In the genomic region with DNA sequence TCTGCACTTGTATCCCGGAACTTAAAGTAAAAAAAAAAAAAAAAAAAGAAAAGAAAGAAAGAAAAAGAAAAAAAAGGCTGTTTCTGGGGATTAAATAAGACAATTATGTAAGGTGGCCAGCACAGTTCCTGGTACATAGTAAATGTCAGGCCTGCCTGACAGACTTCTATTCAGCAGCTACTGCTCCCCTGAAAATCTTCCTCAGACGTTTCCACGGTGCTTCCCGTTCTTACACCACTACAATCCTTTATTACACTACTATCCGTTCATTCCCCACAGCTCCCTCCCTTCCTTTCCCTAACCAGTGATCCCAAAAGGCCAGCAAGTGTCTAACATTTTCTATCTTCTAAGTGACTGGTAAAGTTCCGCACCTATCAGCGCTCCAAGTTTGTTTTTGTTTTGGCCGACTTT, we compare ENCODE assay signal across 8 cellular contexts. TPM values are rescaled to one million over a fixed set of nuclear protein-coding genes. Genes with fewer than 3 reads are reported as not detected.
DNase-seq lines count a peak whose midpoint lies in the region; ATAC-seq and TF ChIP-seq lines count a peak whose summit lies in the region.

No MANE protein-coding gene starts in this region.

- no peaks in the 10 kb centered on the region for H3K9me3 ChIP-seq in CD4-positive, alpha-beta memory T cell (ENCODE audit: control insufficient read depth in 1 of 2, low read length in 2 of 2)
- H3K9me3 ChIP-seq in right lobe of liver (no peaks in the 10 kb centered on the region), thymus (ENCODE audit: control insufficient read depth) (no peaks in the 10 kb centered on the region)

- ATAC-seq in HG03342 (IDR thresholded peaks at IDR 0.05; ENCODE audit: unreplicated experiment): peak; percentile 3
- ATAC-seq in right lobe of liver: peak in 1 of 4 donors; percentile 23
- no peak for ATAC-seq in GM21717 (IDR thresholded peaks at IDR 0.05; ENCODE audit: unreplicated experiment)

- DNase-seq in CD4-positive, alpha-beta memory T cell: no peak
- DNase-seq in astrocyte of the spinal cord (ENCODE audit: low read depth, low spot score): no peak
- no peak for DNase-seq in right lobe of liver
- DNase-seq in NCI-H1105 treated with DMSO at 0.1 percent for 48 hours (lab: John Stamatoyannopoulos, UW): no peak
- no peak for DNase-seq in AG20443 (ENCODE audit: low spot score)

- H3K9me3 Mint-ChIP-seq in CD4-positive, alpha-beta memory T cell: no peaks in the 10 kb centered on the region

- POLR2A ChIA-PET in CD4-positive, alpha-beta memory T cell (lab: Charles Lee; ENCODE audit: partially characterized antibody): interaction anchor here (0.6 to 2.3 kb wide), 15 partner anchors 12 to 351 kb away, joined by 3 to 9 read pairs (median 5); partner anchors contain the start of genes CYSLTR2, ITM2B, MED4 and RCBTB2

- H3K27ac ChIP-seq in CD4-positive, alpha-beta memory T cell (ENCODE audit: low read depth, low read length): peak overlapping the region; percentile 96
- H3K27ac ChIP-seq in right lobe of liver (peak overlapping the region; percentile 97 to 99 (median 99)), thymus (ENCODE audit: low read depth) (peak overlapping the region; percentile 98)

- no peaks in the 10 kb centered on the region for H3K27me3 ChIP-seq in CD4-positive, alpha-beta memory T cell (ENCODE audit: insufficient read depth, low read length)
- H3K27me3 ChIP-seq in right lobe of liver (no peaks in the 10 kb centered on the region), thymus (ENCODE audit: control insufficient read depth, insufficient read depth) (no peaks in the 10 kb centered on the region)

- intact Hi-C loops in CD4-positive, alpha-beta memory T cell (cut with micrococcal nuclease): loop anchor here (1.0 to 5.0 kb wide), 4 partner anchors 36 to 1489 kb away; partner anchors contain the start of genes ITM2B and KPNA3
- intact Hi-C loops in right lobe of liver (cut with DNase I): no loop called here

- H3K36me3 ChIP-seq in CD4-positive, alpha-beta memory T cell (ENCODE audit: insufficient read depth, low read length): no peaks in the 10 kb centered on the region
- H3K36me3 ChIP-seq in right lobe of liver (peaks cover 0 to 1% (median 0%) of the 10 kb centered on the region in 4 donors), thymus (ENCODE audit: control insufficient read depth, insufficient read depth) (no peaks in the 10 kb centered on the region)

- in situ Hi-C loops in astrocyte of the spinal cord (cut with HindIII; ENCODE audit: low sequenced_read_pairs): no loop called here

- H3K4me3 ChIP-seq in CD4-positive, alpha-beta memory T cell (ENCODE audit: low read length in 2 of 2): peak overlapping the region; percentile 63 to 94
- H3K4me3 ChIP-seq in astrocyte of the spinal cord (ENCODE audit: low read depth, low read length) (peak overlapping the region; percentile 61), right lobe of liver (peak overlapping the region; percentile 85 to 96 (median 90)), thymus (ENCODE audit: low read length) (peak overlapping the region; percentile 77)

- H3K27ac Mint-ChIP-seq in CD4-positive, alpha-beta memory T cell: peak overlapping the region; percentile 98 to 100 (median 99)

- peaks cover 35% of the 10 kb centered on the region for H3K4me1 ChIP-seq in CD4-positive, alpha-beta memory T cell (ENCODE audit: insufficient read depth, low read length)
- H3K4me1 ChIP-seq in right lobe of liver (peaks cover 0 to 6% (median 3%) of the 10 kb centered on the region in 4 donors), thymus (ENCODE audit: control insufficient read depth, insufficient read depth, low read length) (peaks cover 16% of the 10 kb centered on the region)

- H3K36me3 Mint-ChIP-seq in CD4-positive, alpha-beta memory T cell: peaks cover 4 to 24% of the 10 kb centered on the region in 2 donors

- peak overlapping the region; percentile 87 to 99 (median 96) for H3K4me3 Mint-ChIP-seq in CD4-positive, alpha-beta memory T cell

- peaks cover 21 to 39% (median 29%) of the 10 kb centered on the region in 4 donors for H3K4me1 Mint-ChIP-seq in CD4-positive, alpha-beta memory T cell

- H3K27me3 Mint-ChIP-seq in CD4-positive, alpha-beta memory T cell: no peaks in the 10 kb centered on the region

- 5% methylated on average over 8 of the region's 8 CpGs for WGBS in right lobe of liver (ENCODE audit: insufficient coverage, low coverage, low lambda C conversion rate, missing lambda C conversion rate)
- whole genome bisulfite sequencing in thymus: 11% methylated on average over 8 of the region's 8 CpGs

- TF ChIP-seq CTCF in astrocyte of the spinal cord (IDR thresholded peaks at IDR 0.05; ENCODE audit: low read depth, low read length) (no peak), right lobe of liver (IDR thresholded peaks at IDR 0.05) (no peak)

- CTCF ChIA-PET in CD4-positive, alpha-beta memory T cell (lab: Charles Lee; ENCODE audit: partially characterized antibody): interaction anchor here (0.7 to 1.5 kb wide), 4 partner anchors 12 to 419 kb away, joined by 3 to 5 read pairs (median 4); partner anchors contain the start of gene MED4

- no peak for TF ChIP-seq POLR2A in right lobe of liver (IDR thresholded peaks at IDR 0.05)

RNA-seq across cellular contexts. Expression of gene RB1, which starts 0.6 kb away (rescaled TPM):
- 10 to 100 TPM; 20.0 to 26.0 TPM for total RNA-seq in CD4-positive, alpha-beta memory T cell
- 10 to 100 TPM; 14.9 to 20.2 TPM for polyA plus RNA-seq in CD4-positive, alpha-beta memory T cell
- total RNA-seq in right lobe of liver: 10 to 100 TPM in 5 of 6 experiments, 1 to 10 TPM in 1; 6.2 to 19.4 (median 12.3) TPM
- polyA plus RNA-seq in thymus: 30.2 TPM
